ENCODE assay signal across 8 cellular contexts in genomic region chr10:30433779-30434272, GRCh38. TPM values are rescaled to one million over a fixed set of nuclear protein-coding genes. Genes with fewer than 3 reads are reported as not detected.
DNase-seq lines count a peak whose midpoint lies in the region; ATAC-seq and FAIRE-seq lines count a peak whose summit lies in the region.

TSS of gene MAP3K8 (plus strand) at chr10:30434184. CDS start at chr10:30438939, 4,755 bp downstream.

- peak; percentile 66 for FAIRE-seq in RCC 7860 (lab: Jason Lieb, UNC)

- peak within 1 kb of the TSS; percentile 88 for H3K27ac Mint-ChIP-seq in activated T-helper 1 cell treated with anti-CD3 and anti-CD28 coated beads, Interleukin-12 subunit alpha, Interleukin-12 subunit beta, Interleukin-2, Interleukin-4 antibody, amounts not matched to agents 30 ng/mL and 10 ng/mL and 1 ng/mL, durations not matched to agents 14 hours and 24 hours and 36 hours
- H3K27ac Mint-ChIP-seq in naive thymus-derived CD4-positive, alpha-beta T cell, result peak within 1 kb of the TSS; percentile 23 to 94 (median 70)
- peak within 1 kb of the TSS; percentile 98 for H3K27ac Mint-ChIP-seq in stimulated activated naive B cell treated with anti-CD40 and anti-IgM and Interleukin-4, amounts not matched to agents 10 μg/mL and 1 μg/mL and 100 μg/mL, for 72 hours

- H3K4me1 ChIP-seq in naive thymus-derived CD4-positive, alpha-beta T cell (ENCODE audit: control insufficient read depth in 2 of 2, insufficient read depth in 2 of 2, low read length in 2 of 2), result peaks cover 21 to 22% of the 10 kb centered on the region in 2 donors

- peaks cover 37% of the 10 kb centered on the region for H3K36me3 Mint-ChIP-seq in activated T-helper 1 cell treated with anti-CD3 and anti-CD28 coated beads, Interleukin-12 subunit alpha, Interleukin-12 subunit beta, Interleukin-2, Interleukin-4 antibody, amounts not matched to agents 30 ng/mL and 10 ng/mL and 1 ng/mL, durations not matched to agents 14 hours and 24 hours and 36 hours (ENCODE audit: low read depth)
- peaks cover 0 to 37% (median 0%) of the 10 kb centered on the region in 5 donors for H3K36me3 Mint-ChIP-seq in naive thymus-derived CD4-positive, alpha-beta T cell
- peaks cover 47 to 57% of the 10 kb centered on the region in 2 donors for H3K36me3 Mint-ChIP-seq in stimulated activated naive B cell treated with anti-CD40 and anti-IgM and Interleukin-4, amounts not matched to agents 10 μg/mL and 1 μg/mL and 100 μg/mL, for 72 hours

- intact Hi-C loops in activated T-helper 1 cell treated with anti-CD3 and anti-CD28 coated beads, Interleukin-12 subunit alpha, Interleukin-12 subunit beta, Interleukin-2, Interleukin-4 antibody, amounts not matched to agents 30 ng/mL and 10 ng/mL and 1 ng/mL, durations not matched to agents 14 hours and 24 hours and 36 hours (cut with micrococcal nuclease), result loop anchor here (1.0 to 10.0 kb wide), 4 partner anchors 16 to 1911 kb away; partner anchors contain the start of gene EPC1
- intact Hi-C loops in naive thymus-derived CD4-positive, alpha-beta T cell (cut with micrococcal nuclease), result loop anchor here (1.0 to 10.0 kb wide), 8 partner anchors 16 to 1621 kb away; partner anchors contain the start of genes ARHGAP12 (in 1 of the 2), KIF5B (in 1 of the 2) and MTPAP (in 1 of the 2)

- H3K27ac ChIP-seq in naive thymus-derived CD4-positive, alpha-beta T cell (ENCODE audit: low read depth, low read length), result peak within 1 kb of the TSS; percentile 68

- CTCF ChIA-PET in naive thymus-derived CD4-positive, alpha-beta T cell (lab: Charles Lee), result no interaction called here

- ATAC-seq in GM19397 (IDR thresholded peaks at IDR 0.05; ENCODE audit: unreplicated experiment) (peak; percentile 68), HG03521 (IDR thresholded peaks at IDR 0.05; ENCODE audit: unreplicated experiment) (peak; percentile 58)
- peak; percentile 86 for ATAC-seq in naive thymus-derived CD4-positive, alpha-beta T cell
- ATAC-seq in stimulated activated naive B cell treated with anti-CD40 and anti-IgM and Interleukin-4, amounts not matched to agents 10 μg/mL and 1 μg/mL and 100 μg/mL, for 72 hours (replicated peaks), result peak; percentile 78 to 80

- H3K4me3 Mint-ChIP-seq in activated T-helper 1 cell treated with anti-CD3 and anti-CD28 coated beads, Interleukin-12 subunit alpha, Interleukin-12 subunit beta, Interleukin-2, Interleukin-4 antibody, amounts not matched to agents 30 ng/mL and 10 ng/mL and 1 ng/mL, durations not matched to agents 14 hours and 24 hours and 36 hours, result peak within 1 kb of the TSS; percentile 94
- peak within 1 kb of the TSS; percentile 82 to 93 (median 89) for H3K4me3 Mint-ChIP-seq in naive thymus-derived CD4-positive, alpha-beta T cell
- peak within 1 kb of the TSS; percentile 96 to 99 for H3K4me3 Mint-ChIP-seq in stimulated activated naive B cell treated with anti-CD40 and anti-IgM and Interleukin-4, amounts not matched to agents 10 μg/mL and 1 μg/mL and 100 μg/mL, for 72 hours

- peak within 1 kb of the TSS; percentile 69 for H3K4me3 ChIP-seq in naive thymus-derived CD4-positive, alpha-beta T cell (ENCODE audit: low read length)

- H3K27me3 Mint-ChIP-seq in activated T-helper 1 cell treated with anti-CD3 and anti-CD28 coated beads, Interleukin-12 subunit alpha, Interleukin-12 subunit beta, Interleukin-2, Interleukin-4 antibody, amounts not matched to agents 30 ng/mL and 10 ng/mL and 1 ng/mL, durations not matched to agents 14 hours and 24 hours and 36 hours (ENCODE audit: insufficient read depth), result no peaks in the 10 kb centered on the region
- H3K27me3 Mint-ChIP-seq in naive thymus-derived CD4-positive, alpha-beta T cell, result no peaks in the 10 kb centered on the region
- H3K27me3 Mint-ChIP-seq in stimulated activated naive B cell treated with anti-CD40 and anti-IgM and Interleukin-4, amounts not matched to agents 10 μg/mL and 1 μg/mL and 100 μg/mL, for 72 hours, result no peaks in the 10 kb centered on the region

- POLR2A ChIA-PET in naive thymus-derived CD4-positive, alpha-beta T cell (lab: Charles Lee), result interaction anchor here (0.6 to 1.7 kb wide), 3 partner anchors 9 to 96 kb away, joined by 3 to 9 read pairs (median 4); no protein-coding TSS in a partner anchor

- peaks cover 56% of the 10 kb centered on the region for H3K4me1 Mint-ChIP-seq in activated T-helper 1 cell treated with anti-CD3 and anti-CD28 coated beads, Interleukin-12 subunit alpha, Interleukin-12 subunit beta, Interleukin-2, Interleukin-4 antibody, amounts not matched to agents 30 ng/mL and 10 ng/mL and 1 ng/mL, durations not matched to agents 14 hours and 24 hours and 36 hours (ENCODE audit: low read depth)
- peaks cover 37 to 62% (median 46%) of the 10 kb centered on the region in 7 donors for H3K4me1 Mint-ChIP-seq in naive thymus-derived CD4-positive, alpha-beta T cell
- H3K4me1 Mint-ChIP-seq in stimulated activated naive B cell treated with anti-CD40 and anti-IgM and Interleukin-4, amounts not matched to agents 10 μg/mL and 1 μg/mL and 100 μg/mL, for 72 hours, result peaks cover 47 to 63% of the 10 kb centered on the region in 2 donors

- DNase-seq in COLO668 (lab: John Stamatoyannopoulos, UW; ENCODE audit: unreplicated experiment) (peak; percentile 37), RCC 7860 (ENCODE audit: low spot score) (peak; percentile 88), fibroblast of gingiva (ENCODE audit: low read depth) (peak; percentile 93)
- DNase-seq in activated T-helper 1 cell treated with anti-CD3 and anti-CD28 coated beads, Interleukin-12 subunit alpha, Interleukin-12 subunit beta, Interleukin-2, Interleukin-4 antibody, amounts not matched to agents 30 ng/mL and 10 ng/mL and 1 ng/mL, durations not matched to agents 14 hours and 24 hours and 36 hours (ENCODE audit: low spot score), result peak; percentile 87
- peak; percentile 52 to 92 (median 59) for DNase-seq in naive thymus-derived CD4-positive, alpha-beta T cell
- peak; percentile 97 for DNase-seq in stimulated activated naive B cell treated with anti-CD40 and anti-IgM and Interleukin-4, amounts not matched to agents 10 μg/mL and 1 μg/mL and 100 μg/mL, for 72 hours

- peaks cover 0 to 6% (median 0%) of the 10 kb centered on the region in 3 experiments for H3K36me3 ChIP-seq in naive thymus-derived CD4-positive, alpha-beta T cell (ENCODE audit: control insufficient read depth in 2 of 3, insufficient read depth in 3 of 3, low read length in 3 of 3)

- no peaks in the 10 kb centered on the region for H3K9me3 Mint-ChIP-seq in activated T-helper 1 cell treated with anti-CD3 and anti-CD28 coated beads, Interleukin-12 subunit alpha, Interleukin-12 subunit beta, Interleukin-2, Interleukin-4 antibody, amounts not matched to agents 30 ng/mL and 10 ng/mL and 1 ng/mL, durations not matched to agents 14 hours and 24 hours and 36 hours
- no peaks in the 10 kb centered on the region for H3K9me3 Mint-ChIP-seq in naive thymus-derived CD4-positive, alpha-beta T cell
- no peaks in the 10 kb centered on the region for H3K9me3 Mint-ChIP-seq in stimulated activated naive B cell treated with anti-CD40 and anti-IgM and Interleukin-4, amounts not matched to agents 10 μg/mL and 1 μg/mL and 100 μg/mL, for 72 hours

- no peaks in the 10 kb centered on the region for H3K9me3 ChIP-seq in naive thymus-derived CD4-positive, alpha-beta T cell (ENCODE audit: control insufficient read depth in 2 of 3, low read length in 3 of 3)

- H3K27me3 ChIP-seq in naive thymus-derived CD4-positive, alpha-beta T cell (ENCODE audit: control insufficient read depth in 2 of 2, insufficient read depth in 2 of 2, low read length in 2 of 2), result no peaks in the 10 kb centered on the region

RNA-seq across cellular contexts. Expression of gene MAP3K8, which starts in this region (rescaled TPM):
- 34.7 and 37.5 TPM in 2 replicates for total RNA-seq in activated T-helper 1 cell treated with anti-CD3 and anti-CD28 coated beads, Interleukin-12 subunit alpha, Interleukin-12 subunit beta, Interleukin-2, Interleukin-4 antibody, amounts not matched to agents 30 ng/mL and 10 ng/mL and 1 ng/mL, durations not matched to agents 14 hours and 24 hours and 36 hours
- total RNA-seq in naive thymus-derived CD4-positive, alpha-beta T cell, result 100 to 1,000 TPM in 1 of 5 experiments, 10 to 100 TPM in 2, 1 to 10 TPM in 1, under 1 TPM in 1; 0.70 to 102 (median 31.2) TPM
- under 1 TPM in 1 of 2 donors, not detected in 1; 0.28 TPM for polyA plus RNA-seq in naive thymus-derived CD4-positive, alpha-beta T cell

Comparison
In these comparisons a context has a peak if more than half of its experiments do, and no peak if none do; other contexts are left out.
1. Peak in every context shown above with its lines: DNase-seq, ATAC-seq, H3K4me3 ChIP-seq and H3K27ac ChIP-seq.
2. DNase-seq: peak in every context shown above with its lines; median percentile 97 in stimulated activated naive B cell treated with anti-CD40 and anti-IgM and Interleukin-4, amounts not matched to agents 10 μg/mL and 1 μg/mL and 100 μg/mL, for 72 hours; 93 in fibroblast of gingiva; 88 in RCC 7860; 87 in activated T-helper 1 cell treated with anti-CD3 and anti-CD28 coated beads, Interleukin-12 subunit alpha, Interleukin-12 subunit beta, Interleukin-2, Interleukin-4 antibody, amounts not matched to agents 30 ng/mL and 10 ng/mL and 1 ng/mL, durations not matched to agents 14 hours and 24 hours and 36 hours; 59 in naive thymus-derived CD4-positive, alpha-beta T cell; 37 in COLO668.